In genomic region chr2:160652236-160652635, GRCh38 we compare ENCODE assay signal across 10 cellular contexts.
DNase-seq lines count a peak whose midpoint lies in the region; ATAC-seq and TF ChIP-seq lines count a peak whose summit lies in the region.
"Had no signal": no experiment of that assay in that cellular context is flagged by ENCODE, and none has a peak within 500 bp of the region (broad histone marks: within the 10 kb centered on the region; RNA-seq: fewer than 3 reads in every experiment).

No MANE protein-coding gene starts in this region.

- H3K4me1 Mint-ChIP-seq in activated CD8-positive, alpha-beta memory T cell treated with anti-CD3 and anti-CD28 coated beads, Interleukin-2, amount 10 ng/mL, durations not matched to agents 7 days and 5 days, result peaks cover 17% of the 10 kb centered on the region

- DNase-seq in Ammon's horn (ENCODE audit: low spot score) (peak; percentile 25), HL-60 (ENCODE audit: low read depth in 1 of 2, low spot score in 1 of 2) (peak; percentile 86 to 91), left ventricle myocardium inferior (peak; percentile 19), HEK293T (ENCODE audit: extremely low spot score) (no peak), glomerular visceral epithelial cell (ENCODE audit: extremely low spot score) (no peak)
- peak; percentile 86 for DNase-seq in activated CD8-positive, alpha-beta memory T cell treated with anti-CD3 and anti-CD28 coated beads, Interleukin-2, amount 10 ng/mL, durations not matched to agents 7 days and 5 days
- peak; percentile 70 for DNase-seq in stimulated activated CD8-positive, alpha-beta memory T cell treated with anti-CD3 and anti-CD28 coated beads, Interleukin-4, amount 100 ng/mL, for 48 hours
- DNase-seq: pancreas had no signal

- H3K4me3 Mint-ChIP-seq in activated CD8-positive, alpha-beta memory T cell treated with anti-CD3 and anti-CD28 coated beads, Interleukin-2, amount 10 ng/mL, durations not matched to agents 7 days and 5 days, result no peak overlapping the region

- intact Hi-C loops in left ventricle myocardium inferior (cut with micrococcal nuclease), result no loop called here

- POLR2A ChIA-PET in HEK293T (lab: Yijun Ruan, JAX), result no interaction called here

- peaks cover 21% of the 10 kb centered on the region for H3K4me1 ChIP-seq in left ventricle myocardium inferior
- H3K4me1 ChIP-seq: pancreas had no signal

- ATAC-seq in activated CD8-positive, alpha-beta memory T cell treated with anti-CD3 and anti-CD28 coated beads, Interleukin-2, amount 10 ng/mL, durations not matched to agents 7 days and 5 days, result peak; percentile 97
- ATAC-seq in HG02981 (IDR thresholded peaks at IDR 0.05; ENCODE audit: unreplicated experiment), result no peak

- CTCF ChIA-PET in activated CD8-positive, alpha-beta memory T cell treated with anti-CD3 and anti-CD28 coated beads, Interleukin-2, amount 10 ng/mL, durations not matched to agents 7 days and 5 days (lab: Charles Lee), result no interaction called here
- CTCF ChIA-PET in HEK293T (lab: Yijun Ruan, JAX), result no interaction called here

- H3K9me3 Mint-ChIP-seq in activated CD8-positive, alpha-beta memory T cell treated with anti-CD3 and anti-CD28 coated beads, Interleukin-2, amount 10 ng/mL, durations not matched to agents 7 days and 5 days (ENCODE audit: low read depth), result no peaks in the 10 kb centered on the region

- H3K27me3 ChIP-seq in HL-60 (ENCODE audit: insufficient read depth, poor library complexity, severe bottlenecking), result no peaks in the 10 kb centered on the region
- H3K27me3 ChIP-seq in left ventricle myocardium inferior (ENCODE audit: low read depth), result no peaks in the 10 kb centered on the region
- H3K27me3 ChIP-seq: pancreas had no signal

- H3K36me3 ChIP-seq in left ventricle myocardium inferior, result no peaks in the 10 kb centered on the region
- H3K36me3 ChIP-seq: pancreas had no signal

- H3K27ac ChIP-seq in HL-60 (replicated peaks), result peak overlapping the region; percentile 53
- no peak overlapping the region for H3K27ac ChIP-seq in left ventricle myocardium inferior (replicated peaks)
- H3K27ac ChIP-seq: pancreas, VCaP had no signal

- H3K27me3 Mint-ChIP-seq in activated CD8-positive, alpha-beta memory T cell treated with anti-CD3 and anti-CD28 coated beads, Interleukin-2, amount 10 ng/mL, durations not matched to agents 7 days and 5 days, result peaks cover 8% of the 10 kb centered on the region

- no peak overlapping the region for H3K4me3 ChIP-seq in HL-60 (replicated peaks; ENCODE audit: insufficient read depth, low read length)
- no peak overlapping the region for H3K4me3 ChIP-seq in left ventricle myocardium inferior
- H3K4me3 ChIP-seq: pancreas had no signal

- H3K36me3 Mint-ChIP-seq in activated CD8-positive, alpha-beta memory T cell treated with anti-CD3 and anti-CD28 coated beads, Interleukin-2, amount 10 ng/mL, durations not matched to agents 7 days and 5 days, result no peaks in the 10 kb centered on the region

- peak overlapping the region; percentile 13 for H3K27ac Mint-ChIP-seq in activated CD8-positive, alpha-beta memory T cell treated with anti-CD3 and anti-CD28 coated beads, Interleukin-2, amount 10 ng/mL, durations not matched to agents 7 days and 5 days

- H3K9me3 ChIP-seq in left ventricle myocardium inferior (replicated peaks), result no peaks in the 10 kb centered on the region
- H3K9me3 ChIP-seq: pancreas had no signal

- TF ChIP-seq CTCF in HL-60 (IDR thresholded peaks at IDR 0.05; ENCODE audit: insufficient read depth, low read length) (no peak), left ventricle myocardium inferior (IDR thresholded peaks at IDR 0.05; ENCODE audit: borderline replicate concordance) (no peak)

TF ChIP-seq in HEK293T, 16 proteins besides CTCF, POLR2A, EP300 and RAD21:
- TF ChIP-seq FOXM1 (IDR thresholded peaks at IDR 0.05; ENCODE audit: borderline replicate concordance) (no peak), FOXA1 (IDR thresholded peaks at IDR 0.05) (no peak), NFRKB (IDR thresholded peaks at IDR 0.05) (no peak), TARDBP (IDR thresholded peaks at IDR 0.05) (no peak), SUZ12 (IDR thresholded peaks at IDR 0.05) (no peak), BHLHE40 (IDR thresholded peaks at IDR 0.05; ENCODE audit: borderline replicate concordance) (no peak), HDGF (IDR thresholded peaks at IDR 0.05; ENCODE audit: borderline replicate concordance) (no peak), PKNOX1 (IDR thresholded peaks at IDR 0.05) (no peak), CTBP1 (IDR thresholded peaks at IDR 0.05; ENCODE audit: borderline replicate concordance) (no peak), ZNF384 (IDR thresholded peaks at IDR 0.05) (no peak), FOXK2 (IDR thresholded peaks at IDR 0.05) (no peak), LEF1 (IDR thresholded peaks at IDR 0.05; ENCODE audit: borderline replicate concordance) (no peak), ARNT (IDR thresholded peaks at IDR 0.05) (no peak), SP1 (IDR thresholded peaks at IDR 0.05) (no peak), L3MBTL2 (conservative IDR thresholded peaks at IDR 0.05) (no peak)

Comparison
In these comparisons a context has a peak if more than half of its experiments do, and no peak if none do; other contexts are left out.
1. DNase-seq: peak in Ammon's horn (single experiment), HL-60 (2 of 2), activated CD8-positive, alpha-beta memory T cell treated with anti-CD3 and anti-CD28 coated beads, Interleukin-2, amount 10 ng/mL, durations not matched to agents 7 days and 5 days (single experiment), left ventricle myocardium inferior (single experiment) and stimulated activated CD8-positive, alpha-beta memory T cell treated with anti-CD3 and anti-CD28 coated beads, Interleukin-4, amount 100 ng/mL, for 48 hours (single experiment); none in HEK293T (single experiment) and glomerular visceral epithelial cell (single experiment).